Comparison of ENCODE assay signal across 1 cellular context in the genomic region with DNA sequence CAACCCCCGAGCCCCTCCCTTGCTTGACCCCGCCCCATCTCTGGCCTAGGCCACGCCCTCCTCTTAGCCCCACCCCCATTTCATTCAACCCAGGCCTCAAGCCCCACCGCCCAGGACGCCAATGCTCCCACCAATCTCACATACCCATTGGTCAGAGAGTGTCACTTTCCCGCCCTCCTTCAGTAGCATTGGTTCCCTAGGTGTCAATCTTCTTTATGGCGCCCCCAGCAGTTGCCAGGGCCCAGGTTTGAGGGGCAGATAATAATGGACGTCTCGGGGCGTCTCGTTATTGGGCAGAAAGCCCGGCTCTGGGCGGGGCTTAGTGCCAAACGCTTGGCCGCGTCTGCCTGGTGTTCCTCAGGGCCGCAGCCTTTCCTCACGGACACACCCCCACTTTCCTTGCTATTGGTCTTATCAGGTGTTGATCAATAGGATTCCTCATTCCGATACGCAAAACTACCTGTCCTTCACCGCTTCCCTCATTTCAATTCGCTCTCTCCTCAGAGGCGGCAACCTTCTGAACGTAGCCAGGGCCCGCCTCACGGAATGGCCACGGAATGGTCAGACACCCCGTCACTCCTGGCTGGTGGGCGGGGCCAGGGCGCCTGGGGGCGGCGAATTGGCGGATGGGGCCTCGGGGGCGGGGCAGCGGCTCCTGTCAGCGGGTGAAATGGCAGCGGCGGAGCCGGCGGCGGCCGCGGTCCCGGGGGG.
TF ChIP-seq lines count a peak whose summit lies in the region.

TSS of gene EVI5L (plus strand) at position 658 of the 711 bp plus-strand sequence. CDS start 16,325 bp downstream, outside the sequence.

TF ChIP-seq in HEK293, 187 proteins besides CTCF, POLR2A, EP300 and RAD21 (continued from another document and continues in another):
- TF ChIP-seq PRDM10 (tag by site-specific recombination; IDR thresholded peaks at IDR 0.05) (peak; percentile 40; the same call in 1 of the 2 replicates), ZNF423 (tag by site-specific recombination; IDR thresholded peaks at IDR 0.05) (no peak), ZNF155 (tag by site-specific recombination; IDR thresholded peaks at IDR 0.05) (no peak), ZNF843 (tag by site-specific recombination; IDR thresholded peaks at IDR 0.05) (peak; percentile 21; the same call in 1 of the 2 replicates), ZNF157 (tag by site-specific recombination; IDR thresholded peaks at IDR 0.05) (no peak), EGR2 (tag by site-specific recombination; IDR thresholded peaks at IDR 0.05; ENCODE audit: low read depth) (peak; percentile 71; the same call in 1 of the 2 replicates), BCL11A (tag by site-specific recombination; IDR thresholded peaks at IDR 0.05; ENCODE audit: low read depth) (no peak), ZNF560 (tag by site-specific recombination; IDR thresholded peaks at IDR 0.05; ENCODE audit: borderline replicate concordance) (no peak), ZBTB1 (tag by site-specific recombination; IDR thresholded peaks at IDR 0.05) (no peak), MEIS1 (CRISPR knock-in tag; IDR thresholded peaks at IDR 0.05; ENCODE audit: borderline replicate concordance) (no peak), OSR2 (tag by site-specific recombination; IDR thresholded peaks at IDR 0.05) (no peak), REPIN1 (tag by site-specific recombination; IDR thresholded peaks at IDR 0.05; ENCODE audit: low read depth) (no peak), ZNF521 (tag by site-specific recombination; IDR thresholded peaks at IDR 0.05) (no peak), ZNF544 (tag by site-specific recombination; IDR thresholded peaks at IDR 0.05) (no peak), ZNF23 (tag by site-specific recombination; IDR thresholded peaks at IDR 0.05; ENCODE audit: borderline replicate concordance) (no peak), ZBTB26 (tag by site-specific recombination; optimal IDR thresholded peaks at IDR 0.05) (peak; percentile 35), ZNF211 (tag by site-specific recombination; IDR thresholded peaks at IDR 0.05; ENCODE audit: low read depth) (no peak), ZNF169 (tag by site-specific recombination; IDR thresholded peaks at IDR 0.05) (no peak), FEZF1 (tag by site-specific recombination; IDR thresholded peaks at IDR 0.05) (no peak), GLIS1 (tag by site-specific recombination; IDR thresholded peaks at IDR 0.05) (peak; percentile 87), ATF2 (tag by site-specific recombination; IDR thresholded peaks at IDR 0.05; ENCODE audit: low read depth) (no peak), MZF1 (tag by site-specific recombination; IDR thresholded peaks at IDR 0.05; ENCODE audit: borderline replicate concordance) (no peak), ZNF501 (tag by site-specific recombination; IDR thresholded peaks at IDR 0.05) (no peak), ZFP41 (tag by site-specific recombination; IDR thresholded peaks at IDR 0.05; ENCODE audit: borderline replicate concordance) (no peak), ZNF426 (tag by site-specific recombination; IDR thresholded peaks at IDR 0.05) (no peak), TRIM28 (IDR thresholded peaks at IDR 0.05; ENCODE audit: borderline replicate concordance, low read length) (no peak), KLF9 (tag by site-specific recombination; IDR thresholded peaks at IDR 0.05; ENCODE audit: low read depth) (peak; percentile 100), GLIS2 (tag by site-specific recombination; IDR thresholded peaks at IDR 0.05) (peak; percentile 98), ZNF768 (tag by site-specific recombination; IDR thresholded peaks at IDR 0.05) (no peak), ZNF18 (tag by site-specific recombination; IDR thresholded peaks at IDR 0.05) (no peak), ZBTB20 (tag by site-specific recombination; IDR thresholded peaks at IDR 0.05) (peak; percentile 31; the same call in 1 of the 2 replicates), PBX3 (CRISPR knock-in tag; IDR thresholded peaks at IDR 0.05) (peak; percentile 100), ZNF624 (tag by site-specific recombination; IDR thresholded peaks at IDR 0.05) (no peak), ZNF660 (tag by site-specific recombination; IDR thresholded peaks at IDR 0.05) (no peak), ZNF621 (tag by site-specific recombination; IDR thresholded peaks at IDR 0.05) (no peak), ZNF629 (tag by site-specific recombination; IDR thresholded peaks at IDR 0.05) (no peak), SP7 (tag by site-specific recombination; IDR thresholded peaks at IDR 0.05) (peak; percentile 70; the same call in 1 of the 2 replicates), REST (tag by site-specific recombination; IDR thresholded peaks at IDR 0.05) (no peak), ZNF658 (tag by site-specific recombination; IDR thresholded peaks at IDR 0.05) (no peak), ZNF530 (tag by site-specific recombination; IDR thresholded peaks at IDR 0.05; ENCODE audit: low read depth) (no peak)
- TF ChIP-seq, protein P1, sequence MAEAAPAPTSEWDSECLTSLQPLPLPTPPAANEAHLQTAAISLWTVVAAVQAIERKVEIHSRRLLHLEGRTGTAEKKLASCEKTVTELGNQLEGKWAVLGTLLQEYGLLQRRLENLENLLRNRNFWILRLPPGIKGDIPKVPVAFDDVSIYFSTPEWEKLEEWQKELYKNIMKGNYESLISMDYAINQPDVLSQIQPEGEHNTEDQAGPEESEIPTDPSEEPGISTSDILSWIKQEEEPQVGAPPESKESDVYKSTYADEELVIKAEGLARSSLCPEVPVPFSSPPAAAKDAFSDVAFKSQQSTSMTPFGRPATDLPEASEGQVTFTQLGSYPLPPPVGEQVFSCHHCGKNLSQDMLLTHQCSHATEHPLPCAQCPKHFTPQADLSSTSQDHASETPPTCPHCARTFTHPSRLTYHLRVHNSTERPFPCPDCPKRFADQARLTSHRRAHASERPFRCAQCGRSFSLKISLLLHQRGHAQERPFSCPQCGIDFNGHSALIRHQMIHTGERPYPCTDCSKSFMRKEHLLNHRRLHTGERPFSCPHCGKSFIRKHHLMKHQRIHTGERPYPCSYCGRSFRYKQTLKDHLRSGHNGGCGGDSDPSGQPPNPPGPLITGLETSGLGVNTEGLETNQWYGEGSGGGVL (tag by site-specific recombination; IDR thresholded peaks at IDR 0.05) = no peak
- TF ChIP-seq, protein P2, sequence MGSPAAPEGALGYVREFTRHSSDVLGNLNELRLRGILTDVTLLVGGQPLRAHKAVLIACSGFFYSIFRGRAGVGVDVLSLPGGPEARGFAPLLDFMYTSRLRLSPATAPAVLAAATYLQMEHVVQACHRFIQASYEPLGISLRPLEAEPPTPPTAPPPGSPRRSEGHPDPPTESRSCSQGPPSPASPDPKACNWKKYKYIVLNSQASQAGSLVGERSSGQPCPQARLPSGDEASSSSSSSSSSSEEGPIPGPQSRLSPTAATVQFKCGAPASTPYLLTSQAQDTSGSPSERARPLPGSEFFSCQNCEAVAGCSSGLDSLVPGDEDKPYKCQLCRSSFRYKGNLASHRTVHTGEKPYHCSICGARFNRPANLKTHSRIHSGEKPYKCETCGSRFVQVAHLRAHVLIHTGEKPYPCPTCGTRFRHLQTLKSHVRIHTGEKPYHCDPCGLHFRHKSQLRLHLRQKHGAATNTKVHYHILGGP (tag by site-specific recombination; IDR thresholded peaks at IDR 0.05) = no peak
- TF ChIP-seq, protein P3, sequence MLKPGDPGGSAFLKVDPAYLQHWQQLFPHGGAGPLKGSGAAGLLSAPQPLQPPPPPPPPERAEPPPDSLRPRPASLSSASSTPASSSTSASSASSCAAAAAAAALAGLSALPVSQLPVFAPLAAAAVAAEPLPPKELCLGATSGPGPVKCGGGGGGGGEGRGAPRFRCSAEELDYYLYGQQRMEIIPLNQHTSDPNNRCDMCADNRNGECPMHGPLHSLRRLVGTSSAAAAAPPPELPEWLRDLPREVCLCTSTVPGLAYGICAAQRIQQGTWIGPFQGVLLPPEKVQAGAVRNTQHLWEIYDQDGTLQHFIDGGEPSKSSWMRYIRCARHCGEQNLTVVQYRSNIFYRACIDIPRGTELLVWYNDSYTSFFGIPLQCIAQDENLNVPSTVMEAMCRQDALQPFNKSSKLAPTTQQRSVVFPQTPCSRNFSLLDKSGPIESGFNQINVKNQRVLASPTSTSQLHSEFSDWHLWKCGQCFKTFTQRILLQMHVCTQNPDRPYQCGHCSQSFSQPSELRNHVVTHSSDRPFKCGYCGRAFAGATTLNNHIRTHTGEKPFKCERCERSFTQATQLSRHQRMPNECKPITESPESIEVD (tag by site-specific recombination; IDR thresholded peaks at IDR 0.05) = no peak
